ENCODE assay signal across 9 cellular contexts in the genomic region with DNA sequence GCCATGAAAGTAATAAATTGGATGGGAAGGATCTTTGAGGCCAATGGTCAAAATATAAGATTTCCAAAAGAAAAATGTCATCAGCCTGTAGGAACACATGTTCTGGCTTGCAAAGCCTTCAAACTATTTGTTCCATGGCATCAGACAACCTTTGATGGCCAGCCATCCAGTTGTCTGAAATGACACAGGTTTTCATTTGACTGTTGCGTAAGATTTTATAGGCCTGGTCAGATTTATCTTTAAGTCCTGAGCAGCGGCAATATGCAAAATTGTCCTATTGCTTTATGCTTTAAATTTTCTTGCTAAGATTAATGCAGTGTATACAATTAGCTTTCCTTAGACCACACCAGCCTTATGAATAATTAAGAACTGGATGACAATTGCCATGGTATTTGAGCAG.
"Had no signal": no experiment of that assay in that cellular context is flagged by ENCODE, and none has a peak within 500 bp of the region (broad histone marks: within the 10 kb centered on the region; RNA-seq: fewer than 3 reads in every experiment).

No MANE protein-coding gene starts in this region.

- H3K4me2 ChIP-seq: KMS-11 had no signal

- H3K9ac ChIP-seq: GM23248, KMS-11 had no signal

- DNase-seq: GM23248, GOT3, H7, HFFc6, KBM-7 had no signal

- H3K4me3 ChIP-seq: GM23248, HAP-1 had no signal

- H3K27ac ChIP-seq: GM23248, HL-60, KMS-11 had no signal

- H3K4me1 ChIP-seq: HAP-1 had no signal

- ATAC-seq: HCT116 had no signal

- H3K36me3 ChIP-seq: HAP-1 had no signal

- H2AFZ ChIP-seq: GM23248 had no signal
